9 cellular contexts compared by ENCODE assay signal in the genomic region with DNA sequence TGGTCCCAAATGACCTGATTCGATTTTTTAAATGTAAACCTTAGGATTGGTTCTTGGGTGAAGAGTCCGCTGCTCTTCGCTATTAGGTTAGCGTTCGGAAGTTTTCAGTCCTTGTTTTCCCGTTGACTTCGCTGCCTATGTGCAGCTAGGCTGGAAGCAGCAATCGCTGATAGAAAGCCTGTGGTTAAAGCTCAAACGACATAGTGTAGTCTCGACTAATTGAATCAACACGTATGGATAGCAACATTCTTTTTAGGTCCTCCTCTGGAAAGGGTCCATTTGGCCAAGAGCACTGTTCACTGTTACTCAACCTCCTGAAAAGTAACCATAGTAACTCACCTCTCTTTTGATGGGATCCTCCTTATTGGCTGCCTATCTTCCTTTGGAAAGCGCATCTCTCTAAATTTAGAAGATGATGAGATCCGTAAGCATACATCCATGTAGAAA.
DNase-seq lines count a peak whose midpoint lies in the region; ATAC-seq, FAIRE-seq and TF ChIP-seq lines count a peak whose summit lies in the region.
"Had no signal": no experiment of that assay in that cellular context is flagged by ENCODE, and none has a peak within 500 bp of the region (broad histone marks: within the 10 kb centered on the region; RNA-seq: fewer than 3 reads in every experiment).

No MANE protein-coding gene starts in this region.

- H3K4me1 ChIP-seq in kidney (ENCODE audit: control insufficient read depth in 1 of 2, insufficient read depth in 1 of 2, low read depth in 1 of 2, low read length in 2 of 2) (peaks cover 0 to 5% of the 10 kb centered on the region in 2 donors), thoracic aorta (ENCODE audit: control insufficient read depth in 1 of 2, low read depth in 2 of 2) (no peaks in the 10 kb centered on the region)

- TF ChIP-seq CTCF in activated CD8-positive, alpha-beta T cell treated with anti-CD3 and anti-CD28 coated beads for 36 hours (IDR thresholded peaks at IDR 0.05): no peak
- TF ChIP-seq CTCF in kidney (IDR thresholded peaks at IDR 0.05; ENCODE audit: borderline replicate concordance, extremely low read depth, insufficient read depth) (no peak), thoracic aorta (IDR thresholded peaks at IDR 0.05) (no peak)

- DNase-seq in activated T-cell treated with anti-CD3 and anti-CD28 coated beads, Interleukin-2, amount 50 U/mL, for 72 hours: no peak
- no peak for DNase-seq in activated T-cell treated with anti-CD3 and anti-CD28 coated beads, Interleukin-2, amount 50 U/mL, for 1 hour
- no peak for DNase-seq in activated CD8-positive, alpha-beta T cell treated with anti-CD3 and anti-CD28 coated beads for 36 hours
- DNase-seq in kidney (no peak), thoracic aorta (ENCODE audit: low spot score) (no peak), OCI-M2 (lab: John Stamatoyannopoulos, UW; ENCODE audit: unreplicated experiment) (no peak)

- CTCF ChIA-PET in activated CD8-positive, alpha-beta T cell treated with anti-CD3 and anti-CD28 coated beads for 36 hours (lab: Charles Lee): interaction anchor here (0.8 to 3.8 kb wide), 9 partner anchors 9 to 258 kb away, joined by 3 to 46 read pairs (median 4); no protein-coding TSS in a partner anchor

- no peak for FAIRE-seq in kidney (lab: Jason Lieb, UNC)

- no peak for ATAC-seq in activated T-cell treated with anti-CD3 and anti-CD28 coated beads, Interleukin-2, amount 50 U/mL, for 72 hours (replicated peaks in 1 of 2)
- no peak for ATAC-seq in activated CD8-positive, alpha-beta T cell treated with anti-CD3 and anti-CD28 coated beads for 36 hours
- ATAC-seq in thoracic aorta (ENCODE audit: insufficient number of reproducible peaks, low FRiP score, low read depth) (no peak), HG02571 (IDR thresholded peaks at IDR 0.05; ENCODE audit: unreplicated experiment) (no peak), HG03025 (IDR thresholded peaks at IDR 0.05; ENCODE audit: low FRiP score, unreplicated experiment) (no peak)

- H3K4me1 Mint-ChIP-seq in activated T-cell treated with anti-CD3 and anti-CD28 coated beads, Interleukin-2, amount 50 U/mL, for 72 hours (ENCODE audit: low read depth): peaks cover 4% of the 10 kb centered on the region
- peaks cover 5% of the 10 kb centered on the region for H3K4me1 Mint-ChIP-seq in activated CD8-positive, alpha-beta T cell treated with anti-CD3 and anti-CD28 coated beads for 36 hours (ENCODE audit: low read depth)

- H3K9ac ChIP-seq in kidney (ENCODE audit: low read length in 2 of 2): no peak overlapping the region

- no peak overlapping the region for H3K27ac Mint-ChIP-seq in activated T-cell treated with anti-CD3 and anti-CD28 coated beads, Interleukin-2, amount 50 U/mL, for 72 hours
- H3K27ac Mint-ChIP-seq in activated CD8-positive, alpha-beta T cell treated with anti-CD3 and anti-CD28 coated beads for 36 hours: no peak overlapping the region
- H3K27ac Mint-ChIP-seq: activated naive CD4-positive, alpha-beta T cell treated with anti-CD3 and anti-CD28 coated beads, Interleukin-2, amount 10 ng/mL, durations not matched to agents 7 days and 5 days had no signal

- POLR2A ChIA-PET in activated CD8-positive, alpha-beta T cell treated with anti-CD3 and anti-CD28 coated beads for 36 hours (lab: Charles Lee): interaction anchor here (1.0 kb wide), 1 partner anchor 9 kb away, joined by 3 read pairs; no protein-coding TSS in a partner anchor

- H3K9me3 Mint-ChIP-seq in activated T-cell treated with anti-CD3 and anti-CD28 coated beads, Interleukin-2, amount 50 U/mL, for 72 hours: no peaks in the 10 kb centered on the region
- no peaks in the 10 kb centered on the region for H3K9me3 Mint-ChIP-seq in activated CD8-positive, alpha-beta T cell treated with anti-CD3 and anti-CD28 coated beads for 36 hours
- H3K9me3 Mint-ChIP-seq: activated naive CD4-positive, alpha-beta T cell treated with anti-CD3 and anti-CD28 coated beads, Interleukin-2, amount 10 ng/mL, durations not matched to agents 7 days and 5 days had no signal

- intact Hi-C loops in activated CD8-positive, alpha-beta T cell treated with anti-CD3 and anti-CD28 coated beads for 36 hours (cut with micrococcal nuclease): no loop called here
- intact Hi-C loops in kidney (cut with DNase I): no loop called here

- H3K4me3 Mint-ChIP-seq in activated T-cell treated with anti-CD3 and anti-CD28 coated beads, Interleukin-2, amount 50 U/mL, for 72 hours: peak overlapping the region; percentile 74 to 78
- peak overlapping the region; percentile 51 for H3K4me3 Mint-ChIP-seq in activated CD8-positive, alpha-beta T cell treated with anti-CD3 and anti-CD28 coated beads for 36 hours

- peaks cover 73% of the 10 kb centered on the region for H3K27me3 Mint-ChIP-seq in activated T-cell treated with anti-CD3 and anti-CD28 coated beads, Interleukin-2, amount 50 U/mL, for 72 hours (ENCODE audit: low read depth)
- peaks cover 69% of the 10 kb centered on the region for H3K27me3 Mint-ChIP-seq in activated CD8-positive, alpha-beta T cell treated with anti-CD3 and anti-CD28 coated beads for 36 hours

- peak overlapping the region; percentile 18 to 21 for H3K4me3 ChIP-seq in kidney (ENCODE audit: low read length in 2 of 2)
- H3K4me3 ChIP-seq in thoracic aorta: peak overlapping the region; percentile 48

- H3K36me3 ChIP-seq in kidney (ENCODE audit: control insufficient read depth in 1 of 2, insufficient read depth in 2 of 2, low read length in 2 of 2): no peaks in the 10 kb centered on the region
- H3K36me3 ChIP-seq in thoracic aorta: no peaks in the 10 kb centered on the region

- no peaks in the 10 kb centered on the region for H3K36me3 Mint-ChIP-seq in activated T-cell treated with anti-CD3 and anti-CD28 coated beads, Interleukin-2, amount 50 U/mL, for 72 hours (ENCODE audit: insufficient read depth in 2 of 2)
- H3K36me3 Mint-ChIP-seq in activated CD8-positive, alpha-beta T cell treated with anti-CD3 and anti-CD28 coated beads for 36 hours (ENCODE audit: low read depth): no peaks in the 10 kb centered on the region
- H3K36me3 Mint-ChIP-seq: activated naive CD4-positive, alpha-beta T cell treated with anti-CD3 and anti-CD28 coated beads, Interleukin-2, amount 10 ng/mL, durations not matched to agents 7 days and 5 days had no signal

- H3K27ac ChIP-seq in kidney (ENCODE audit: low read depth in 2 of 2, low read length in 2 of 2): no peak overlapping the region
- no peak overlapping the region for H3K27ac ChIP-seq in thoracic aorta

- no peaks in the 10 kb centered on the region for H3K27me3 ChIP-seq in thoracic aorta (replicated peaks; ENCODE audit: insufficient read depth)

- H3K9me3 ChIP-seq in kidney (ENCODE audit: control insufficient read depth in 1 of 2, low read length in 2 of 2) (no peaks in the 10 kb centered on the region), thoracic aorta (no peaks in the 10 kb centered on the region)
